ENCODE assay signal across 8 cellular contexts in the genomic region with DNA sequence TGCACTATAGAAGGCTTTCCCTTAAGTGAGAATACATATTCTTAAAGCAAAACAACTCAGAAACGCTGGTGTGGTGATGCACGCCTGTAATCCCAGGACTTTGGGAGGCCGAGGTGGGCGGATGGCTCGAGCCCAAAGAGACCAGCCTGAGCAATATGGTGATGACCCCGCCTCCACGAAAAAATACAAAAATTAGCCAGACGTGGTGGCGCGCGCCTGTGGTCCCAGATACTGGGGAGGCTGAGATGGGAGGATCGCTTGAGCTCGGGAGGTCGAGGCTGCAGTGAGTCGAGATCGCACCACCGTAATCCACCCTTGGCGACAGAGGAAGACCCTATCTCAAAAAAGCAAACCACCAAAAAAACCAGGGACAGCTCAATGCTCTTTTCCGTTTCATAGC. TPM values are rescaled to one million over a fixed set of nuclear protein-coding genes. Genes with fewer than 3 reads are reported as not detected.
DNase-seq lines count a peak whose midpoint lies in the region; ATAC-seq, FAIRE-seq and TF ChIP-seq lines count a peak whose summit lies in the region.

No MANE protein-coding gene starts in this region.

- peaks cover 17% of the 10 kb centered on the region for H3K4me1 Mint-ChIP-seq in activated T-cell treated with anti-CD3 and anti-CD28 coated beads, Interleukin-2, amount 50 U/mL, for 24 hours (ENCODE audit: low read depth)
- H3K4me1 Mint-ChIP-seq in activated T-helper 2 cell treated with anti-CD3 and anti-CD28 coated beads, Interferon-gamma antibody, Interleukin-2, Interleukin-4, amounts not matched to agents 10 μg/mL and 5 μg/mL and 100 μg/mL, durations not matched to agents 14 hours and 24 hours and 36 hours (ENCODE audit: low read depth): peaks cover 24% of the 10 kb centered on the region
- H3K4me1 Mint-ChIP-seq in stimulated activated naive CD8-positive, alpha-beta T cell treated with anti-CD3 and anti-CD28 coated beads, Interleukin-15, amount 100 ng/mL, for 72 hours: peaks cover 29% of the 10 kb centered on the region

- no peak for FAIRE-seq in keratinocyte (lab: Jason Lieb, UNC)

- H3K9me1 ChIP-seq in keratinocyte (ENCODE audit: control insufficient read depth, extremely low read depth, insufficient read depth, low read length): no peaks in the 10 kb centered on the region

- H3K36me3 ChIP-seq in keratinocyte (ENCODE audit: control insufficient read depth in 2 of 2, extremely low read depth in 1 of 2, insufficient read depth in 2 of 2, low read length in 2 of 2): no peaks in the 10 kb centered on the region

- intact Hi-C loops in activated T-helper 2 cell treated with anti-CD3 and anti-CD28 coated beads, Interferon-gamma antibody, Interleukin-2, Interleukin-4, amounts not matched to agents 10 μg/mL and 5 μg/mL and 100 μg/mL, durations not matched to agents 14 hours and 24 hours and 36 hours (cut with micrococcal nuclease): loop anchor here (1.0 to 10.0 kb wide), 6 partner anchors 46 to 1067 kb away; partner anchors contain the start of genes HECW2, MARS2, MOB4 and SF3B1

- peak overlapping the region; percentile 74 to 80 (median 79) for H3K4me3 ChIP-seq in keratinocyte (ENCODE audit: control insufficient read depth in 2 of 3, extremely low read depth in 1 of 3, insufficient read depth in 2 of 3, low read depth in 1 of 3, low read length in 3 of 3)

- H3K9me3 ChIP-seq in keratinocyte (ENCODE audit: control insufficient read depth, low read depth, low read length): no peaks in the 10 kb centered on the region

- peaks cover 3% of the 10 kb centered on the region for H3K79me2 ChIP-seq in keratinocyte (ENCODE audit: control insufficient read depth, insufficient read depth, low read length)

- no peak for DNase-seq in activated T-cell treated with anti-CD3 and anti-CD28 coated beads, Interleukin-2, amount 50 U/mL, for 24 hours
- DNase-seq in activated T-cell treated with anti-CD3 and anti-CD28 coated beads for 4 hours (no peak), keratinocyte (ENCODE audit: low read depth, low spot score) (no peak), NCI-H128 (lab: John Stamatoyannopoulos, UW; ENCODE audit: unreplicated experiment) (no peak)
- DNase-seq in activated T-helper 2 cell treated with anti-CD3 and anti-CD28 coated beads, Interferon-gamma antibody, Interleukin-2, Interleukin-4, amounts not matched to agents 10 μg/mL and 5 μg/mL and 100 μg/mL, durations not matched to agents 14 hours and 24 hours and 36 hours (ENCODE audit: low spot score): no peak
- DNase-seq in stimulated activated naive CD8-positive, alpha-beta T cell treated with anti-CD3 and anti-CD28 coated beads, Interleukin-15, amount 100 ng/mL, for 72 hours: no peak

- no peaks in the 10 kb centered on the region for H4K20me1 ChIP-seq in keratinocyte (ENCODE audit: control insufficient read depth, extremely low read depth, insufficient read depth, low read length)

- TF ChIP-seq CTCF in keratinocyte (optimal IDR thresholded peaks at IDR 0.05 in 1 of 3, IDR thresholded peaks at IDR 0.05 in 1 of 3, conservative IDR thresholded peaks at IDR 0.05 in 1 of 3; ENCODE audit: extremely low read depth in 1 of 3, insufficient read depth in 2 of 3, low read length in 3 of 3): no peak

- no peaks in the 10 kb centered on the region for H3K27me3 ChIP-seq in keratinocyte (ENCODE audit: control insufficient read depth, extremely low read depth, insufficient read depth, low read length)

- H3K36me3 Mint-ChIP-seq in activated T-cell treated with anti-CD3 and anti-CD28 coated beads, Interleukin-2, amount 50 U/mL, for 24 hours (ENCODE audit: low read depth): peaks cover 3% of the 10 kb centered on the region
- H3K36me3 Mint-ChIP-seq in activated T-helper 2 cell treated with anti-CD3 and anti-CD28 coated beads, Interferon-gamma antibody, Interleukin-2, Interleukin-4, amounts not matched to agents 10 μg/mL and 5 μg/mL and 100 μg/mL, durations not matched to agents 14 hours and 24 hours and 36 hours (ENCODE audit: low read depth): peaks cover 3% of the 10 kb centered on the region

- peak overlapping the region; percentile 97 for H3K4me2 ChIP-seq in keratinocyte (ENCODE audit: control insufficient read depth, extremely low read depth, insufficient read depth, low read depth, low read length)

- dilution Hi-C loops in keratinocyte (cut with MboI; ENCODE audit: extremely low pct_ligation_motif_present, low sequenced_read_pairs): no loop called here

- peak overlapping the region; percentile 56 for H3K27ac Mint-ChIP-seq in activated T-cell treated with anti-CD3 and anti-CD28 coated beads, Interleukin-2, amount 50 U/mL, for 24 hours
- peak overlapping the region; percentile 30 for H3K27ac Mint-ChIP-seq in activated T-helper 2 cell treated with anti-CD3 and anti-CD28 coated beads, Interferon-gamma antibody, Interleukin-2, Interleukin-4, amounts not matched to agents 10 μg/mL and 5 μg/mL and 100 μg/mL, durations not matched to agents 14 hours and 24 hours and 36 hours
- H3K27ac Mint-ChIP-seq in stimulated activated naive CD8-positive, alpha-beta T cell treated with anti-CD3 and anti-CD28 coated beads, Interleukin-15, amount 100 ng/mL, for 72 hours: peak overlapping the region in 1 of 2 donors; percentile 36

- ATAC-seq in stimulated activated naive CD8-positive, alpha-beta T cell treated with anti-CD3 and anti-CD28 coated beads, Interleukin-15, amount 100 ng/mL, for 72 hours: no peak
- ATAC-seq in HG03095 (IDR thresholded peaks at IDR 0.05; ENCODE audit: unreplicated experiment) (no peak), HG03460 (IDR thresholded peaks at IDR 0.05; ENCODE audit: unreplicated experiment) (no peak)

- H2AFZ ChIP-seq in keratinocyte (ENCODE audit: control insufficient read depth, low read length): peak overlapping the region; percentile 96

- H3K4me3 Mint-ChIP-seq in activated T-cell treated with anti-CD3 and anti-CD28 coated beads, Interleukin-2, amount 50 U/mL, for 24 hours: peak overlapping the region; percentile 92
- peak overlapping the region; percentile 90 for H3K4me3 Mint-ChIP-seq in activated T-helper 2 cell treated with anti-CD3 and anti-CD28 coated beads, Interferon-gamma antibody, Interleukin-2, Interleukin-4, amounts not matched to agents 10 μg/mL and 5 μg/mL and 100 μg/mL, durations not matched to agents 14 hours and 24 hours and 36 hours (ENCODE audit: low read depth)
- H3K4me3 Mint-ChIP-seq in stimulated activated naive CD8-positive, alpha-beta T cell treated with anti-CD3 and anti-CD28 coated beads, Interleukin-15, amount 100 ng/mL, for 72 hours: peak overlapping the region; percentile 76 to 93

- H3K27ac ChIP-seq in keratinocyte (ENCODE audit: control insufficient read depth, insufficient read depth, low read length): no peak overlapping the region

- H3K9ac ChIP-seq in keratinocyte (ENCODE audit: control insufficient read depth, extremely low read depth, insufficient read depth, low read length): no peak overlapping the region

- H3K27me3 Mint-ChIP-seq in activated T-cell treated with anti-CD3 and anti-CD28 coated beads, Interleukin-2, amount 50 U/mL, for 24 hours: no peaks in the 10 kb centered on the region
- H3K27me3 Mint-ChIP-seq in activated T-helper 2 cell treated with anti-CD3 and anti-CD28 coated beads, Interferon-gamma antibody, Interleukin-2, Interleukin-4, amounts not matched to agents 10 μg/mL and 5 μg/mL and 100 μg/mL, durations not matched to agents 14 hours and 24 hours and 36 hours (ENCODE audit: low read depth): peaks cover 11% of the 10 kb centered on the region
- H3K27me3 Mint-ChIP-seq in stimulated activated naive CD8-positive, alpha-beta T cell treated with anti-CD3 and anti-CD28 coated beads, Interleukin-15, amount 100 ng/mL, for 72 hours: peaks cover 7% of the 10 kb centered on the region

- H3K9me3 Mint-ChIP-seq in activated T-cell treated with anti-CD3 and anti-CD28 coated beads, Interleukin-2, amount 50 U/mL, for 24 hours: no peaks in the 10 kb centered on the region
- no peaks in the 10 kb centered on the region for H3K9me3 Mint-ChIP-seq in activated T-helper 2 cell treated with anti-CD3 and anti-CD28 coated beads, Interferon-gamma antibody, Interleukin-2, Interleukin-4, amounts not matched to agents 10 μg/mL and 5 μg/mL and 100 μg/mL, durations not matched to agents 14 hours and 24 hours and 36 hours
- no peaks in the 10 kb centered on the region for H3K9me3 Mint-ChIP-seq in stimulated activated naive CD8-positive, alpha-beta T cell treated with anti-CD3 and anti-CD28 coated beads, Interleukin-15, amount 100 ng/mL, for 72 hours

- H3K4me1 ChIP-seq in keratinocyte (ENCODE audit: control insufficient read depth, extremely low read depth, insufficient read depth, low read length): peaks cover 6% of the 10 kb centered on the region

RNA-seq across cellular contexts. Expression of gene CCDC150, which starts 0.8 kb away (rescaled TPM):
- 13.6 and 17.8 TPM in 2 replicates for total RNA-seq in activated T-helper 2 cell treated with anti-CD3 and anti-CD28 coated beads, Interferon-gamma antibody, Interleukin-2, Interleukin-4, amounts not matched to agents 10 μg/mL and 5 μg/mL and 100 μg/mL, durations not matched to agents 14 hours and 24 hours and 36 hours
- polyA plus RNA-seq in keratinocyte: 0.86 to 5.0 TPM (median 2.3 TPM) in 3 replicates
- 1.2 TPM for polyA plus RNA-seq in keratinocyte (2011; ENCODE audit: low read depth)
- 0.26 and 0.40 TPM in 2 replicates for polyA plus RNA-seq in keratinocyte (2011; cell fraction: cytosol; rRNA removed)
- 9.2 and 10.6 TPM in 2 replicates for polyA plus RNA-seq in keratinocyte (2011; cell fraction: nucleus; rRNA removed)
- 0.61 and 1.6 TPM in 2 replicates for polyA plus RNA-seq in keratinocyte (2012; ENCODE audit: low replicate concordance)
- 1.2 to 7.8 TPM in 2 of 3 replicates, not detected in the other for polyA minus RNA-seq in keratinocyte
- not detected for polyA minus RNA-seq in keratinocyte (2011; cell fraction: cytosol; rRNA and poly(A)+ RNA removed)
- polyA minus RNA-seq in keratinocyte (2011; cell fraction: nucleus; rRNA and poly(A)+ RNA removed): 1.3 and 3.6 TPM in 2 replicates

RNA-seq across cellular contexts. Expression of gene HECW2, which starts 45.4 kb away (rescaled TPM):
- 1.8 and 2.2 TPM in 2 replicates for total RNA-seq in activated T-helper 2 cell treated with anti-CD3 and anti-CD28 coated beads, Interferon-gamma antibody, Interleukin-2, Interleukin-4, amounts not matched to agents 10 μg/mL and 5 μg/mL and 100 μg/mL, durations not matched to agents 14 hours and 24 hours and 36 hours
- 0.15 to 0.20 TPM (median 0.17 TPM) in 3 replicates for polyA plus RNA-seq in keratinocyte
- polyA plus RNA-seq in keratinocyte (2011; ENCODE audit: low read depth): 0.22 TPM
- 0.29 and 0.34 TPM in 2 replicates for polyA plus RNA-seq in keratinocyte (2011; cell fraction: cytosol; rRNA removed)
- polyA plus RNA-seq in keratinocyte (2011; cell fraction: nucleus; rRNA removed): 0.29 and 0.56 TPM in 2 replicates
- 0.07 and 0.14 TPM in 2 replicates for polyA plus RNA-seq in keratinocyte (2012; ENCODE audit: low replicate concordance)
- 0.51 to 0.82 TPM (median 0.76 TPM) in 3 replicates for polyA minus RNA-seq in keratinocyte
- not detected for polyA minus RNA-seq in keratinocyte (2011; cell fraction: cytosol; rRNA and poly(A)+ RNA removed)
- polyA minus RNA-seq in keratinocyte (2011; cell fraction: nucleus; rRNA and poly(A)+ RNA removed): 0.42 and 0.85 TPM in 2 replicates
